In the genomic region with DNA sequence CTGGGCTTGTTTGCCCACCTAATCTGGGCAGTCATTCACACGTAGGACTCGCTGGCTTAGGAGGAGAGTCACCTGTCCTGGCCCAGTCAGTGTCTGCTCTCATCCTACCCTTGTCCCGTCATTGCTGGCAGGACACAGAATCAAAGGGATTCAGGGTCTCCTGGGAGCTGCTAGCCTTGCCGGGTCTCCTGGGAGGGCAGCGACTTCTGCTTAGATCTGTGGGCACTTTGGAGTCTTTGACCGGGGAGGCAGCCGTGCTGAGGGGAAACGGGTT, we compare ENCODE assay signal across 8 cellular contexts. TPM values are rescaled to one million over a fixed set of nuclear protein-coding genes. Genes with fewer than 3 reads are reported as not detected.
DNase-seq lines count a peak whose midpoint lies in the region; ATAC-seq, FAIRE-seq and TF ChIP-seq lines count a peak whose summit lies in the region.

No MANE protein-coding gene starts in this region.

- no peaks in the 10 kb centered on the region for H3K27me3 ChIP-seq in HAP-1 (ENCODE audit: low read depth)
- H3K27me3 ChIP-seq in small intestine (ENCODE audit: control insufficient read depth in 2 of 2, insufficient read depth in 2 of 2, low read length in 2 of 2), result no peaks in the 10 kb centered on the region

- H3K4me3 ChIP-seq in HAP-1 (peak overlapping the region; percentile 29), SK-N-MC (peak overlapping the region; percentile 92), fibroblast of pulmonary artery (replicated peaks; ENCODE audit: low read depth, low read length) (peak overlapping the region; percentile 37), small intestine (ENCODE audit: low read depth in 1 of 2, low read length in 2 of 2) (peak overlapping the region in 1 of 2 donors; percentile 65)

- no peak for DNase-seq in HAP-1 (ENCODE audit: low spot score in 2 of 2)
- no peak for DNase-seq in SK-N-MC (ENCODE audit: low read depth, low spot score)
- no peak for DNase-seq in fibroblast of pulmonary artery (ENCODE audit: low read depth)
- DNase-seq in small intestine, result no peak
- no peak for DNase-seq in inferior parietal cortex (ENCODE audit: extremely low spot score)
- no peak for DNase-seq in urothelium cell line (ENCODE audit: low spot score)

- peak overlapping the region; percentile 68 for H3K9ac ChIP-seq in SK-N-MC (ENCODE audit: insufficient read length)

- in situ Hi-C loops in HAP-1 (cut with MboI; ENCODE audit: low sequenced_read_pairs), result no loop called here

- ATAC-seq in GM21576 (IDR thresholded peaks at IDR 0.05; ENCODE audit: unreplicated experiment) (no peak), HG03025 (IDR thresholded peaks at IDR 0.05; ENCODE audit: low FRiP score, unreplicated experiment) (no peak)

- peak overlapping the region; percentile 87 for H3K27ac ChIP-seq in SK-N-MC
- H3K27ac ChIP-seq in small intestine (ENCODE audit: low read depth in 1 of 2, low read length in 1 of 2), result peak overlapping the region; percentile 70 to 95

- H3K4me1 ChIP-seq in HAP-1 (peaks cover 40% of the 10 kb centered on the region), small intestine (ENCODE audit: control insufficient read depth in 2 of 2, insufficient read depth in 1 of 2, low read depth in 1 of 2, low read length in 1 of 2) (peaks cover 2 to 10% of the 10 kb centered on the region in 2 donors)

- WGBS in small intestine, 3 donors, result 21 to 32% (median 24%) methylated on average over 8 of the region's 8 CpGs

- no peaks in the 10 kb centered on the region; the same call in 1 of the 2 replicates for H3K36me3 ChIP-seq in HAP-1 (replicated peaks)
- H3K36me3 ChIP-seq in SK-N-MC (ENCODE audit: insufficient read depth, low read length), result no peaks in the 10 kb centered on the region
- no peaks in the 10 kb centered on the region for H3K36me3 ChIP-seq in small intestine (ENCODE audit: control insufficient read depth in 2 of 2, insufficient read depth in 2 of 2, low read length in 2 of 2)

- TF ChIP-seq CTCF in fibroblast of pulmonary artery (IDR thresholded peaks at IDR 0.05; ENCODE audit: low read length, missing control alignments), result no peak

- no peak for FAIRE-seq in small intestine (lab: Jason Lieb, UNC)
- no peak for FAIRE-seq in urothelium cell line (lab: Jason Lieb, UNC)

- H3K9me3 ChIP-seq in HAP-1, result no peaks in the 10 kb centered on the region
- H3K9me3 ChIP-seq in SK-N-MC (ENCODE audit: low read depth, low read length), result no peaks in the 10 kb centered on the region
- H3K9me3 ChIP-seq in small intestine (ENCODE audit: control insufficient read depth, low read depth), result no peaks in the 10 kb centered on the region

RNA-seq across cellular contexts. Expression of a gene that starts 12.6 kb away (rescaled TPM):
- polyA plus RNA-seq in small intestine, result 1 to 10 TPM; 2.4 to 9.3 (median 3.1) TPM
